19 cellular contexts compared by ENCODE assay signal in the genomic region with DNA sequence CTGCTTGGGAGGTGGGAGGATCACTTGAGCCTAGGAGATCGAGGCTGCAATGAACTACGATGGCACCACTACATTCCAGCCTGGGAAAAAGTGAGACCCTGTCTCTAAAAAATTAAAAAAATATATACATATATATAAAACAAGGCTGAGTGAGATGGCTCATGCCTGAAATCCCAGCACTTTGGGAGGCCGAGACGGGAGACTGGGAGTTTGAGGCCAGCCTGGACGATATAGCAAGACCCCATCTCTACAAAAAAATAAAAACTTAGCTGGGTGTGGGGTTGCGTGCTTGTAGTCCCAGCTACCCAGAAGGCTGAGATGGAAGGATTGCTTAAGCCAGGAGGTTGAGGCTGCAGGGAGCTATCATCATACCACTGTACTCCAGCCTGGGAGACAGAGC.
A peak's percentile ranks its signal among the peaks of the same experiment; 100 is the strongest.
DNase-seq lines count a peak whose midpoint lies in the region; TF ChIP-seq lines count a peak whose summit lies in the region.
"Had no signal": no experiment of that assay in that cellular context is flagged by ENCODE, and none has a peak within 500 bp of the region (broad histone marks: within the 10 kb centered on the region; RNA-seq: fewer than 3 reads in every experiment).

No MANE protein-coding gene starts in this region.

- H3K79me1 ChIP-seq in trophoblast cell (ENCODE audit: low read length), result peaks cover 3% of the 10 kb centered on the region

- no peaks in the 10 kb centered on the region for H3K79me2 ChIP-seq in trophoblast cell (ENCODE audit: control insufficient read depth, insufficient read depth, low read length, poor library complexity)
- H3K79me2 ChIP-seq: parathyroid adenoma had no signal

- no peak overlapping the region for H2BK120ac ChIP-seq in trophoblast cell (ENCODE audit: insufficient read depth, low read length, poor library complexity)

- peaks cover 62 to 83% (median 72%) of the 10 kb centered on the region in 10 experiments for H3K4me1 ChIP-seq in BLaER1 treated with 17β-estradiol and CSF1 and Interleukin-3, amounts not matched to agents 10 nM and 100 nM
- peaks cover 5 to 6% of the 10 kb centered on the region in 2 experiments for H3K4me1 ChIP-seq in trophoblast cell (ENCODE audit: control insufficient read depth in 1 of 2, insufficient read depth in 2 of 2, low read length in 2 of 2)
- H3K4me1 ChIP-seq: breast epithelium, parathyroid adenoma, uterus had no signal

- in situ Hi-C loops in ACHN (cut with HindIII; ENCODE audit: low pct_ligation_motif_present, low pct_unique_long_range_greater_than_20kb, low sequenced_read_pairs), result no loop called here

- H3K4ac ChIP-seq in trophoblast cell (ENCODE audit: low read depth, low read length), result no peak overlapping the region

- no peak overlapping the region for H2BK12ac ChIP-seq in trophoblast cell (ENCODE audit: low read length)

- peaks cover 56% of the 10 kb centered on the region for H3K4me1 Mint-ChIP-seq in T-helper 2 cell treated with Interferon-gamma antibody and Interleukin-4, amounts not matched to agents 5 μg/mL and 100 μg/mL, for 36 hours (ENCODE audit: low read depth)
- H3K4me1 Mint-ChIP-seq in activated T-helper 1 cell treated with anti-CD3 and anti-CD28 coated beads, Interleukin-12 subunit alpha, Interleukin-12 subunit beta, Interleukin-2, Interleukin-4 antibody, amounts not matched to agents 30 ng/mL and 10 ng/mL and 1 ng/mL, durations not matched to agents 14 hours and 24 hours and 36 hours (ENCODE audit: low read depth), result peaks cover 72% of the 10 kb centered on the region
- peaks cover 86 to 91% of the 10 kb centered on the region in 2 donors for H3K4me1 Mint-ChIP-seq in immature natural killer cell

- H3K9ac ChIP-seq in BLaER1 treated with 17β-estradiol and CSF1 and Interleukin-3, amounts not matched to agents 10 nM and 100 nM, result peak overlapping the region in 5 of 11 experiments; percentile 16 to 57 (median 30); a peak in 4 of 22 replicates
- no peak overlapping the region for H3K9ac ChIP-seq in trophoblast cell (ENCODE audit: low read length)
- H3K9ac ChIP-seq: parathyroid adenoma had no signal

- no peak overlapping the region for H3K27ac Mint-ChIP-seq in T-helper 2 cell treated with Interferon-gamma antibody and Interleukin-4, amounts not matched to agents 5 μg/mL and 100 μg/mL, for 36 hours
- peak overlapping the region; percentile 92 for H3K27ac Mint-ChIP-seq in activated T-helper 1 cell treated with anti-CD3 and anti-CD28 coated beads, Interleukin-12 subunit alpha, Interleukin-12 subunit beta, Interleukin-2, Interleukin-4 antibody, amounts not matched to agents 30 ng/mL and 10 ng/mL and 1 ng/mL, durations not matched to agents 14 hours and 24 hours and 36 hours
- H3K27ac Mint-ChIP-seq in immature natural killer cell, result peak overlapping the region; percentile 86 to 96 (median 90)
- H3K27ac Mint-ChIP-seq: nephron had no signal

- H3K27ac ChIP-seq in BLaER1 treated with 17β-estradiol and CSF1 and Interleukin-3, amounts not matched to agents 10 nM and 100 nM, result peak overlapping the region in 10 of 11 experiments; percentile 52 to 76 (median 62); a peak in 18 of 22 replicates
- H3K27ac ChIP-seq in trophoblast cell (ENCODE audit: low read depth, low read length), result no peak overlapping the region
- H3K27ac ChIP-seq: breast epithelium, parathyroid adenoma, uterus had no signal

- H2AK5ac ChIP-seq in trophoblast cell (ENCODE audit: low read length), result no peak overlapping the region

- H4K12ac ChIP-seq in trophoblast cell (ENCODE audit: low read depth, low read length), result no peak overlapping the region

- no peak overlapping the region for H4K8ac ChIP-seq in trophoblast cell (ENCODE audit: low read depth, low read length)

- H3K18ac ChIP-seq in trophoblast cell (ENCODE audit: low read length), result no peak overlapping the region

- H3K23ac ChIP-seq in trophoblast cell (ENCODE audit: low read length), result no peak overlapping the region

- no peaks in the 10 kb centered on the region for H3K27me3 Mint-ChIP-seq in T-helper 2 cell treated with Interferon-gamma antibody and Interleukin-4, amounts not matched to agents 5 μg/mL and 100 μg/mL, for 36 hours (ENCODE audit: low read depth)
- H3K27me3 Mint-ChIP-seq in activated T-helper 1 cell treated with anti-CD3 and anti-CD28 coated beads, Interleukin-12 subunit alpha, Interleukin-12 subunit beta, Interleukin-2, Interleukin-4 antibody, amounts not matched to agents 30 ng/mL and 10 ng/mL and 1 ng/mL, durations not matched to agents 14 hours and 24 hours and 36 hours (ENCODE audit: insufficient read depth), result no peaks in the 10 kb centered on the region
- H3K27me3 Mint-ChIP-seq in immature natural killer cell (ENCODE audit: low read depth in 3 of 3), result peaks cover 3 to 11% (median 8%) of the 10 kb centered on the region in 3 donors

- H3K9me3 Mint-ChIP-seq in T-helper 2 cell treated with Interferon-gamma antibody and Interleukin-4, amounts not matched to agents 5 μg/mL and 100 μg/mL, for 36 hours, result peaks cover 2% of the 10 kb centered on the region
- H3K9me3 Mint-ChIP-seq in activated T-helper 1 cell treated with anti-CD3 and anti-CD28 coated beads, Interleukin-12 subunit alpha, Interleukin-12 subunit beta, Interleukin-2, Interleukin-4 antibody, amounts not matched to agents 30 ng/mL and 10 ng/mL and 1 ng/mL, durations not matched to agents 14 hours and 24 hours and 36 hours, result peaks cover 2% of the 10 kb centered on the region
- no peaks in the 10 kb centered on the region for H3K9me3 Mint-ChIP-seq in immature natural killer cell

- H4K20me1 ChIP-seq in BLaER1 treated with 17β-estradiol and CSF1 and Interleukin-3, amounts not matched to agents 10 nM and 100 nM, result no peaks in the 10 kb centered on the region; a peak in 1 of 22 replicates

- H4K91ac ChIP-seq in trophoblast cell (ENCODE audit: low read depth, low read length), result no peak overlapping the region

- intact Hi-C loops in activated T-helper 1 cell treated with anti-CD3 and anti-CD28 coated beads, Interleukin-12 subunit alpha, Interleukin-12 subunit beta, Interleukin-2, Interleukin-4 antibody, amounts not matched to agents 30 ng/mL and 10 ng/mL and 1 ng/mL, durations not matched to agents 14 hours and 24 hours and 36 hours (cut with micrococcal nuclease), result loop anchor here (1.0 to 10.0 kb wide), 5 partner anchors 9 to 199 kb away; no protein-coding TSS in a partner anchor

- peaks cover 76% of the 10 kb centered on the region for H3K36me3 Mint-ChIP-seq in T-helper 2 cell treated with Interferon-gamma antibody and Interleukin-4, amounts not matched to agents 5 μg/mL and 100 μg/mL, for 36 hours (ENCODE audit: low read depth)
- H3K36me3 Mint-ChIP-seq in activated T-helper 1 cell treated with anti-CD3 and anti-CD28 coated beads, Interleukin-12 subunit alpha, Interleukin-12 subunit beta, Interleukin-2, Interleukin-4 antibody, amounts not matched to agents 30 ng/mL and 10 ng/mL and 1 ng/mL, durations not matched to agents 14 hours and 24 hours and 36 hours (ENCODE audit: low read depth), result peaks cover 58% of the 10 kb centered on the region
- peaks cover 10 to 20% (median 19%) of the 10 kb centered on the region in 3 donors for H3K36me3 Mint-ChIP-seq in immature natural killer cell

- WGBS in trophoblast cell (ENCODE audit: extremely low coverage, insufficient coverage, insufficient read length), result no CpG with 5 or more reads among the region's 6 CpGs

- peaks cover 0 to 7% (median 0%) of the 10 kb centered on the region in 11 experiments; a peak in 3 of 22 replicates for H3K27me3 ChIP-seq in BLaER1 treated with 17β-estradiol and CSF1 and Interleukin-3, amounts not matched to agents 10 nM and 100 nM
- H3K27me3 ChIP-seq in trophoblast cell (ENCODE audit: insufficient read depth, low read length), result no peaks in the 10 kb centered on the region
- H3K27me3 ChIP-seq: adrenal gland, breast epithelium, uterus had no signal

- no peak overlapping the region for H3K4me3 ChIP-seq in BLaER1 treated with 17β-estradiol and CSF1 and Interleukin-3, amounts not matched to agents 10 nM and 100 nM
- H3K4me3 ChIP-seq in trophoblast cell (ENCODE audit: low read depth, low read length), result no peak overlapping the region
- H3K4me3 ChIP-seq: adrenal gland, breast epithelium, uterus had no signal

- H3K14ac ChIP-seq in trophoblast cell (ENCODE audit: low read length), result no peak overlapping the region

- peaks cover 0 to 17% (median 0%) of the 10 kb centered on the region in 11 experiments; a peak in 2 of 22 replicates for H3K9me3 ChIP-seq in BLaER1 treated with 17β-estradiol and CSF1 and Interleukin-3, amounts not matched to agents 10 nM and 100 nM (replicated peaks in 1 of 11)
- H3K9me3 ChIP-seq in trophoblast cell (ENCODE audit: insufficient read depth, low read depth, low read length), result no peaks in the 10 kb centered on the region
- H3K9me3 ChIP-seq: adrenal gland, breast epithelium, uterus had no signal

- peak overlapping the region; percentile 61 to 87 (median 74) for H3K4me2 ChIP-seq in BLaER1 treated with 17β-estradiol and CSF1 and Interleukin-3, amounts not matched to agents 10 nM and 100 nM
- no peak overlapping the region for H3K4me2 ChIP-seq in trophoblast cell (ENCODE audit: low read length)

- DNase-seq in T-helper 2 cell treated with Interferon-gamma antibody and Interleukin-4, amounts not matched to agents 5 μg/mL and 100 μg/mL, for 36 hours (ENCODE audit: low spot score), result no peak
- DNase-seq in T-helper 2 cell, result no peak
- DNase-seq in activated T-helper 1 cell treated with anti-CD3 and anti-CD28 coated beads, Interleukin-12 subunit alpha, Interleukin-12 subunit beta, Interleukin-2, Interleukin-4 antibody, amounts not matched to agents 30 ng/mL and 10 ng/mL and 1 ng/mL, durations not matched to agents 14 hours and 24 hours and 36 hours (ENCODE audit: low spot score), result no peak
- no peak for DNase-seq in immature natural killer cell
- no peak for DNase-seq in trophoblast cell
- DNase-seq in erythroblast (lab: John Stamatoyannopoulos, UW), result no peak
- DNase-seq in ACHN, result no peak
- DNase-seq: C1 segment of cervical spinal cord, NCI-H1048, NCI-H2107, NCI-H526, SIG-M5, T-helper 9 cell, uterus had no signal

- peak overlapping the region; percentile 14 for H3K4me3 Mint-ChIP-seq in T-helper 2 cell treated with Interferon-gamma antibody and Interleukin-4, amounts not matched to agents 5 μg/mL and 100 μg/mL, for 36 hours
- H3K4me3 Mint-ChIP-seq in activated T-helper 1 cell treated with anti-CD3 and anti-CD28 coated beads, Interleukin-12 subunit alpha, Interleukin-12 subunit beta, Interleukin-2, Interleukin-4 antibody, amounts not matched to agents 30 ng/mL and 10 ng/mL and 1 ng/mL, durations not matched to agents 14 hours and 24 hours and 36 hours, result no peak overlapping the region
- H3K4me3 Mint-ChIP-seq in immature natural killer cell, result peak overlapping the region in 1 of 5 donors; percentile 26
- H3K4me3 Mint-ChIP-seq: nephron had no signal

- no peak for TF ChIP-seq POLR2A in erythroblast (IDR thresholded peaks at IDR 0.05; ENCODE audit: low read length)

- no peak overlapping the region for H2BK5ac ChIP-seq in trophoblast cell (ENCODE audit: low read depth, low read length, poor library complexity)

- H2AFZ ChIP-seq in trophoblast cell (ENCODE audit: insufficient read depth, low read length, poor library complexity), result no peak overlapping the region
- H2AFZ ChIP-seq: parathyroid adenoma had no signal

- peaks cover 0 to 18% (median 3%) of the 10 kb centered on the region in 11 experiments; a peak in 5 of 22 replicates for H3K36me3 ChIP-seq in BLaER1 treated with 17β-estradiol and CSF1 and Interleukin-3, amounts not matched to agents 10 nM and 100 nM
- no peaks in the 10 kb centered on the region for H3K36me3 ChIP-seq in trophoblast cell (ENCODE audit: control insufficient read depth in 1 of 2, insufficient read depth in 2 of 2, low read length in 2 of 2)
- H3K36me3 ChIP-seq: adrenal gland, breast epithelium, uterus had no signal
